In the genomic region with DNA sequence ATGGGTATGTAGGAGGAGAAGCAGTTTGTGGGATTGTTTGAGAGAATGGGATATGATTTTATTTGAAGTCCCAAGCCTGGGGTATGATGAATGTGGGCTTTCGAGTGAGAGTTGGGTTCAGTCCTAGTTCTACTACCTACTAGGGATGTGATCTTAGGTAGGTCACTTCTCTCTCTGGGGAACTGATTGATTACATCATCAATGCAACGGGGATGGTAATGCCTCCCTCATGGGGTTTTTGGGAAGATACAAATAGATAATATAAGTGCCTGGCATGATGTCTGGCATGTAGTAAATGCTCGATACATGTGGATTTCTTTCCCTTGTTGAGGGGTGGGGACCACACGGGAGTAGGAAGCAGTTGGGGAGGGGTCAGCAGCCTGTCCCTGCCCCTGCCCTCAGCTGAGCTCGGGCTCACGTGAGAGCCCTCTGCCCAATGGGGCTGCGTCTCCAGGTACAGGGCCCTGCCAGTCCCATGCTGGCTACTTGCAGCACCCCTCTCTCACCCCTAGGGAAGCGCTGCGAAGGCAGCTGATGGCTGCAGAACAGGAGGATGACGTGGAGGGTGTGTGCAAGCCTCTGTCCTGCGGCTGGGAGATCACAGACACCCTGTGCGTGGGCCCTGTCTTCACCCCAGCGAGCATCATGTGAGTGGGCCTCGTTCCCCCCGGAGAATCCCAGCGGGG, we compare ENCODE assay signal across 12 cellular contexts. TPM values are rescaled to one million over a fixed set of nuclear protein-coding genes. Genes with fewer than 3 reads are reported as not detected.
DNase-seq lines count a peak whose midpoint lies in the region; ATAC-seq and TF ChIP-seq lines count a peak whose summit lies in the region.
"Had no signal": no experiment of that assay in that cellular context is flagged by ENCODE, and none has a peak within 500 bp of the region (broad histone marks: within the 10 kb centered on the region; RNA-seq: fewer than 3 reads in every experiment).

No MANE protein-coding gene starts in this region.

- no peak overlapping the region for H3K27ac ChIP-seq in WERI-Rb-1
- H3K27ac ChIP-seq in CD8-positive, alpha-beta T cell (ENCODE audit: low read depth, low read length): no peak overlapping the region
- H3K27ac ChIP-seq: C4-2B, right atrium auricular region had no signal

- no peak overlapping the region for H3K4me3 Mint-ChIP-seq in activated CD4-positive, alpha-beta T cell treated with anti-CD3 and anti-CD28 coated beads for 36 hours
- no peak overlapping the region for H3K4me3 Mint-ChIP-seq in CD8-positive, alpha-beta T cell
- H3K4me3 Mint-ChIP-seq: activated CD4-positive, alpha-beta T cell treated with anti-CD3 and anti-CD28 coated beads, Interleukin-2, amount 10 ng/mL, durations not matched to agents 7 days and 5 days; central memory CD8-positive, alpha-beta T cell had no signal

- no peak overlapping the region for H3K27ac Mint-ChIP-seq in activated CD4-positive, alpha-beta T cell treated with anti-CD3 and anti-CD28 coated beads for 36 hours
- H3K27ac Mint-ChIP-seq in CD8-positive, alpha-beta T cell: no peak overlapping the region

- no peaks in the 10 kb centered on the region for H3K4me1 ChIP-seq in CD8-positive, alpha-beta T cell (ENCODE audit: insufficient read depth, low read length)
- H3K4me1 ChIP-seq: right atrium auricular region had no signal

- POLR2A ChIA-PET in BJ (lab: Charles Lee): no interaction called here
- POLR2A ChIA-PET in activated CD4-positive, alpha-beta T cell treated with anti-CD3 and anti-CD28 coated beads for 36 hours (lab: Charles Lee): no interaction called here
- POLR2A ChIA-PET in CD8-positive, alpha-beta T cell (lab: Charles Lee): no interaction called here

- no peaks in the 10 kb centered on the region for H3K27me3 Mint-ChIP-seq in activated CD4-positive, alpha-beta T cell treated with anti-CD3 and anti-CD28 coated beads for 36 hours
- H3K27me3 Mint-ChIP-seq in CD8-positive, alpha-beta T cell (ENCODE audit: low read depth): no peaks in the 10 kb centered on the region
- H3K27me3 Mint-ChIP-seq: central memory CD8-positive, alpha-beta T cell had no signal

- no peaks in the 10 kb centered on the region for H3K9me3 Mint-ChIP-seq in activated CD4-positive, alpha-beta T cell treated with anti-CD3 and anti-CD28 coated beads for 36 hours (ENCODE audit: low read depth)
- H3K9me3 Mint-ChIP-seq in CD8-positive, alpha-beta T cell: no peaks in the 10 kb centered on the region
- H3K9me3 Mint-ChIP-seq: activated CD4-positive, alpha-beta T cell treated with anti-CD3 and anti-CD28 coated beads, Interleukin-2, amount 10 ng/mL, durations not matched to agents 7 days and 5 days; central memory CD8-positive, alpha-beta T cell had no signal

- no peaks in the 10 kb centered on the region for H3K9me3 ChIP-seq in WERI-Rb-1 (ENCODE audit: severe bottlenecking)
- H3K9me3 ChIP-seq in CD8-positive, alpha-beta T cell (ENCODE audit: low read length): no peaks in the 10 kb centered on the region
- H3K9me3 ChIP-seq: right atrium auricular region had no signal

- no peaks in the 10 kb centered on the region for H3K36me3 ChIP-seq in BJ (ENCODE audit: control insufficient read depth, insufficient read depth, low read length)
- H3K36me3 ChIP-seq in WERI-Rb-1: no peaks in the 10 kb centered on the region
- H3K36me3 ChIP-seq in CD8-positive, alpha-beta T cell (ENCODE audit: insufficient read depth, low read length): no peaks in the 10 kb centered on the region
- H3K36me3 ChIP-seq: right atrium auricular region had no signal

- H3K4me1 Mint-ChIP-seq in activated CD4-positive, alpha-beta T cell treated with anti-CD3 and anti-CD28 coated beads for 36 hours: no peaks in the 10 kb centered on the region
- H3K4me1 Mint-ChIP-seq in CD8-positive, alpha-beta T cell (ENCODE audit: low read depth): no peaks in the 10 kb centered on the region
- H3K4me1 Mint-ChIP-seq: central memory CD8-positive, alpha-beta T cell had no signal

- TF ChIP-seq CTCF in BJ (IDR thresholded peaks at IDR 0.05; ENCODE audit: insufficient read depth, low read depth, low read length) (peak; percentile 13; the same call in 1 of the 2 replicates), WERI-Rb-1 (IDR thresholded peaks at IDR 0.05; ENCODE audit: low read depth, low read length) (peak; percentile 20; the same call in 1 of the 2 replicates)
- no peak for TF ChIP-seq CTCF in CD8-positive, alpha-beta T cell (IDR thresholded peaks at IDR 0.05)

- H3K36me3 Mint-ChIP-seq in activated CD4-positive, alpha-beta T cell treated with anti-CD3 and anti-CD28 coated beads for 36 hours (ENCODE audit: low read depth): peaks cover 3% of the 10 kb centered on the region
- peaks cover 3% of the 10 kb centered on the region for H3K36me3 Mint-ChIP-seq in CD8-positive, alpha-beta T cell

- ATAC-seq in GM21360 (IDR thresholded peaks at IDR 0.05; ENCODE audit: unreplicated experiment): peak; percentile 74
- no peak for ATAC-seq in activated CD4-positive, alpha-beta T cell treated with anti-CD3 and anti-CD28 coated beads for 36 hours
- ATAC-seq in CD8-positive, alpha-beta T cell: no peak

- H3K27me3 ChIP-seq in BJ (ENCODE audit: control insufficient read depth, insufficient read depth, low read length) (no peaks in the 10 kb centered on the region), WERI-Rb-1 (ENCODE audit: insufficient read depth, low read depth, severe bottlenecking) (no peaks in the 10 kb centered on the region)
- no peaks in the 10 kb centered on the region for H3K27me3 ChIP-seq in CD8-positive, alpha-beta T cell (ENCODE audit: insufficient read depth, low read length)
- H3K27me3 ChIP-seq: right atrium auricular region had no signal

- DNase-seq in BJ (ENCODE audit: low read depth) (no peak), WERI-Rb-1 (no peak), iPS-NIHi11 (ENCODE audit: low spot score) (peak; percentile 66), NCI-H1694 (lab: John Stamatoyannopoulos, UW) (no peak), NCI-H345 (lab: John Stamatoyannopoulos, UW) (no peak)
- DNase-seq in activated CD4-positive, alpha-beta T cell treated with anti-CD3 and anti-CD28 coated beads for 36 hours: no peak
- no peak for DNase-seq in CD8-positive, alpha-beta T cell
- DNase-seq: activated CD4-positive, alpha-beta T cell treated with anti-CD3 and anti-CD28 coated beads, Interleukin-2, amount 10 ng/mL, durations not matched to agents 7 days and 5 days had no signal

- CTCF ChIA-PET in BJ (lab: Yijun Ruan, JAX): interaction anchor here (1.0 to 1.7 kb wide), 5 partner anchors 7 to 33 kb away, joined by 3 to 5 read pairs (median 3); no protein-coding TSS in a partner anchor
- CTCF ChIA-PET in activated CD4-positive, alpha-beta T cell treated with anti-CD3 and anti-CD28 coated beads for 36 hours (lab: Charles Lee): interaction anchor here (0.6 kb wide), 1 partner anchor 188 kb away, joined by 3 read pairs; no protein-coding TSS in a partner anchor
- CTCF ChIA-PET in CD8-positive, alpha-beta T cell (lab: Charles Lee): no interaction called here

- H3K4me3 ChIP-seq in BJ (ENCODE audit: low read depth, low read length): no peak overlapping the region
- H3K4me3 ChIP-seq in WERI-Rb-1 (ENCODE audit: low read depth, low read length): no peak overlapping the region
- H3K4me3 ChIP-seq in CD8-positive, alpha-beta T cell (ENCODE audit: low read depth, low read length): no peak overlapping the region
- H3K4me3 ChIP-seq: right atrium auricular region had no signal

- intact Hi-C loops in activated CD4-positive, alpha-beta T cell treated with anti-CD3 and anti-CD28 coated beads for 36 hours (cut with DNase I, micrococcal nuclease): loop anchor here (2.0 to 10.0 kb wide), 2 partner anchors 19 to 225 kb away; no protein-coding TSS in a partner anchor
- intact Hi-C loops in CD8-positive, alpha-beta T cell (cut with DNase I, micrococcal nuclease): loop anchor here in 1 of 2 experiments (10.0 kb wide), 1 partner anchor 1475 kb away; a partner anchor contains a TSS

RNA-seq across cellular contexts. Expression of a gene that starts 38.7 kb away (rescaled TPM):
- 3.0 and 6.4 TPM in 2 replicates for polyA plus RNA-seq in BJ (2011; rRNA removed)
- polyA minus RNA-seq in BJ (2011; rRNA and poly(A)+ RNA removed): 2.9 and 3.6 TPM in 2 replicates
- 1 to 10 TPM in 1 of 2 experiments, under 1 TPM in 1; 0.98 to 2.1 TPM for total RNA-seq in activated CD4-positive, alpha-beta T cell treated with anti-CD3 and anti-CD28 coated beads for 36 hours
- 1 to 10 TPM; 3.5 to 4.1 TPM for total RNA-seq in CD8-positive, alpha-beta T cell
